In the genomic region with DNA sequence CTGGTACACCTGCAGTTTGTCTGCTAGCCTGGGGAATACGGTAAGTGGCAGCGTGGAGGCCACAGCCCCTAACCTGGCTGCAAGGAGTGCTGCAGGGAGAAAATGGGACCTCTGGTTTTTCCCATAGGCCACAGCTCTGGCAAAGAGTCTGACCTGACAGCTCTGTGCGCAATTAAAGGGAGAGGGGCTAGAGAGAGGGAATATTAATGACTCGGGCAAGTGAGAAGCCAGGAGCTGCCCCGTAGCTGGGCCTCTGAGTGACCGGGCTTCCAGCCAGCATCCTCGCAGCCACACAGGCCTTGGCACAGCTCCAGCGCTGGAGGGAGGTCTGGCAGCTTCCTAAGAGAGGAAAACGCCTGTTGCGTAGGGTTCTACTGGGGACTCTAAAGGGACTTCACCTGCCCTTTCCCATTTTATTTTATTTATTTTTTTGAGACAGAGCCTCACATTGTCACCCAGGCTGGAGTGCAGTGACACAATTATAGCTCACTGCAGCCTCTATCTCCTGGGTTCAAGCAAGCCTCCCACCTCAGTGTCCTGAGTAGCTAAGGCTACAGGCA, we compare ENCODE assay signal across 8 cellular contexts. TPM values are rescaled to one million over a fixed set of nuclear protein-coding genes. Genes with fewer than 3 reads are reported as not detected.
DNase-seq lines count a peak whose midpoint lies in the region; ATAC-seq and TF ChIP-seq lines count a peak whose summit lies in the region.

No MANE protein-coding gene starts in this region.

- no peak overlapping the region for H3K4me3 ChIP-seq in astrocyte of the cerebellum (ENCODE audit: low read depth, low read length)
- H3K4me3 ChIP-seq in uterus = no peak overlapping the region
- H3K4me3 ChIP-seq in effector memory CD4-positive, alpha-beta T cell (ENCODE audit: insufficient read depth, low read depth, low read length, poor library complexity, severe bottlenecking) = no peak overlapping the region
- no peak overlapping the region for H3K4me3 ChIP-seq in neural progenitor cell

- no peaks in the 10 kb centered on the region for H4K20me1 ChIP-seq in neural progenitor cell (ENCODE audit: low read depth)

- H3K27ac ChIP-seq in uterus (no peak overlapping the region), neural progenitor cell (no peak overlapping the region)
- H3K27ac ChIP-seq in effector memory CD4-positive, alpha-beta T cell (ENCODE audit: insufficient read depth, low read length, poor library complexity, severe bottlenecking) = no peak overlapping the region

- H3K27ac Mint-ChIP-seq in neural progenitor cell = no peak overlapping the region

- no peak overlapping the region for H2AFZ ChIP-seq in neural progenitor cell (replicated peaks)

- intact Hi-C loops in left colon (cut with DNase I, micrococcal nuclease) (loop anchor here in 1 of 2 donors (10.0 kb wide), 1 partner anchor 116 kb away; the partner anchor contains the start of gene TP53RK), uterus (cut with DNase I; ENCODE audit: low total_unique reads) (no loop called here)

- in situ Hi-C loops in astrocyte of the cerebellum (cut with HindIII; ENCODE audit: low sequenced_read_pairs) = no loop called here

- no peak for TF ChIP-seq CTCF in astrocyte of the cerebellum (IDR thresholded peaks at IDR 0.05; ENCODE audit: low read depth, low read length, missing control alignments)
- TF ChIP-seq CTCF in uterus (IDR thresholded peaks at IDR 0.05) = no peak
- TF ChIP-seq CTCF in neural progenitor cell (IDR thresholded peaks at IDR 0.05) = no peak

- H3K9me3 ChIP-seq in uterus (no peaks in the 10 kb centered on the region), neural progenitor cell (ENCODE audit: low read depth) (no peaks in the 10 kb centered on the region)
- H3K9me3 ChIP-seq in effector memory CD4-positive, alpha-beta T cell (ENCODE audit: control insufficient read depth, low read length) = no peaks in the 10 kb centered on the region

- H3K36me3 Mint-ChIP-seq in neural progenitor cell = no peaks in the 10 kb centered on the region

- no peak for TF ChIP-seq POLR2A in uterus (IDR thresholded peaks at IDR 0.05)

- no peaks in the 10 kb centered on the region for H3K79me2 ChIP-seq in neural progenitor cell (ENCODE audit: low read depth)

- no peaks in the 10 kb centered on the region for H3K4me1 ChIP-seq in uterus
- H3K4me1 ChIP-seq in effector memory CD4-positive, alpha-beta T cell (ENCODE audit: control insufficient read depth, insufficient read depth, low read length, poor library complexity, severe bottlenecking) = no peaks in the 10 kb centered on the region
- no peaks in the 10 kb centered on the region for H3K4me1 ChIP-seq in neural progenitor cell

- H3K4me1 Mint-ChIP-seq in neural progenitor cell = peaks cover 15% of the 10 kb centered on the region

- no peaks in the 10 kb centered on the region for H3K9me3 Mint-ChIP-seq in neural progenitor cell

- no peak overlapping the region for H3K9ac ChIP-seq in neural progenitor cell

- peak; percentile 79 for ATAC-seq in left colon
- no peak for ATAC-seq in HG03108 (IDR thresholded peaks at IDR 0.05; ENCODE audit: unreplicated experiment)

- no peak overlapping the region for H3K4me3 Mint-ChIP-seq in neural progenitor cell

- no peak overlapping the region for H3K4me2 ChIP-seq in neural progenitor cell

- DNase-seq in NCI-H146 (lab: John Stamatoyannopoulos, UW) = peak; percentile 22
- no peak for DNase-seq in NCI-H146 treated with DMSO at 0.1 percent for 48 hours (lab: John Stamatoyannopoulos, UW; ENCODE audit: unreplicated experiment)
- DNase-seq in astrocyte of the cerebellum (ENCODE audit: low read depth) = peak; percentile 41
- peak; percentile 64 to 85 for DNase-seq in left colon
- DNase-seq in uterus = peak; percentile 65 to 72
- DNase-seq in effector memory CD4-positive, alpha-beta T cell = no peak
- no peak for DNase-seq in neural progenitor cell (ENCODE audit: low spot score)

- H3F3A ChIP-seq in neural progenitor cell (ENCODE audit: low read depth) = no peaks in the 10 kb centered on the region

- no peaks in the 10 kb centered on the region for H3K36me3 ChIP-seq in uterus
- no peaks in the 10 kb centered on the region for H3K36me3 ChIP-seq in effector memory CD4-positive, alpha-beta T cell (ENCODE audit: control insufficient read depth, insufficient read depth, low read length)
- no peaks in the 10 kb centered on the region for H3K36me3 ChIP-seq in neural progenitor cell

- H3K27me3 Mint-ChIP-seq in neural progenitor cell (ENCODE audit: insufficient read depth, low read depth) = no peaks in the 10 kb centered on the region

- H3K27me3 ChIP-seq in uterus (no peaks in the 10 kb centered on the region), neural progenitor cell (no peaks in the 10 kb centered on the region)
- peaks cover 5% of the 10 kb centered on the region for H3K27me3 ChIP-seq in effector memory CD4-positive, alpha-beta T cell (replicated peaks; ENCODE audit: control insufficient read depth, insufficient read depth, low read length, poor library complexity, severe bottlenecking)

RNA-seq across cellular contexts. Expression of gene OCSTAMP, which starts 18.2 kb away (rescaled TPM):
- total RNA-seq in left colon (not detected), uterus (not detected), neural progenitor cell (ENCODE audit: low replicate concordance) (not detected in 2 replicates)

RNA-seq across cellular contexts. Expression of gene ZNF334, which starts 55.3 kb away (rescaled TPM):
- total RNA-seq in left colon (1 to 10 TPM; 2.2 to 8.5 TPM), uterus (10 to 100 TPM in 1 of 4 donors, 1 to 10 TPM in 3; 1.3 to 19.6 (median 5.8) TPM), neural progenitor cell (ENCODE audit: low replicate concordance) (29.0 and 45.9 TPM in 2 replicates)

Comparison
In these comparisons a context has a peak if more than half of its experiments do, and no peak if none do; other contexts are left out.
1. DNase-seq: peak in NCI-H146 (single experiment), astrocyte of the cerebellum (single experiment), left colon (2 of 2) and uterus (2 of 2); none in NCI-H146 treated with DMSO at 0.1 percent for 48 hours (single experiment), effector memory CD4-positive, alpha-beta T cell (0 of 3) and neural progenitor cell (single experiment).